1 cellular context compared by ENCODE assay signal in the genomic region with DNA sequence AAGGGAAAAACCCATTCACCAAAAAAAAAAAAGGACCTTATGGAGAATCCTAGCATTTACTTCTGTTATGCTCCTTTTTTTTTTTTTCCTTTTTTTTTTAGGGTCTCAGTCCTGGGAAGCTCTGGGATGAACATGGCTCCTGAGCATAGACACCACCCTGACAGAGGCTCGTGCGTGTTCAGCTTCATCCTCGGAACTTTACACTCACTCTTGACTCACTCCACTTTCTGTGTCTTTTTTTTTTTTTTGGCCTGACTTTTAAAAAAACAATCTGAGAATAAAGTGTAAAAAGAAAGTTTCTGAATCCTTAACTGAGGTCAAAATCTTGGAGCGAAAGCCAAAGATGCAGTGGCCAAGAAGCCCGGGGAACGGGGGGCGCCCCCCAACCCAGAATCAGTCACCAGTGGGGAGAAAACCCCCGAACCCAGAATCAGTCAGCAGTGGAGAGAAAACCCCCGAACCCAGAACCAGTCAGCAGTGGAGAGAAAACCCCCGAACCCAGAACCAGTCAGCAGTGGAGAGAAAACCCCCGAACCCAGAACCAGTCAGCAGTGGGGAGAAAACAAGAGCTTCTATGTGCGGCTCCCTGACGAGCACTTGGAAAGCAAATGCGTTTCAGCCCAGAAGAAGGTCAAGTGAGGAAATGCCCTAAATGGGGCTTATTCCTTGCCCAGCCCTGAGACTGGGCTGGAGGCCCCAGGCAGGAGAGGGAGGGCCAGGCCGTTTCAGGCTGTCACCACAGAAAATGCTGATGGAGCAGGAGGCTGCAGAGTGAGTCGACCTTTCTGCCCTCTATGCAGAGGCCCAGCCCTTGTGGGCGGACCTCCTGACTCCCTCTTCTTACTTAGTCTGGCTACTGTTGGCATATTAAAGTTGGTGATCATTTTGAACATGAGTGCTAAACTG.
TF ChIP-seq lines count a peak whose summit lies in the region.

No MANE protein-coding gene starts in this region.

TF ChIP-seq in GM23338, 12 proteins besides CTCF, POLR2A, EP300 and RAD21 (continued from another document):
- TF ChIP-seq, protein P1, sequence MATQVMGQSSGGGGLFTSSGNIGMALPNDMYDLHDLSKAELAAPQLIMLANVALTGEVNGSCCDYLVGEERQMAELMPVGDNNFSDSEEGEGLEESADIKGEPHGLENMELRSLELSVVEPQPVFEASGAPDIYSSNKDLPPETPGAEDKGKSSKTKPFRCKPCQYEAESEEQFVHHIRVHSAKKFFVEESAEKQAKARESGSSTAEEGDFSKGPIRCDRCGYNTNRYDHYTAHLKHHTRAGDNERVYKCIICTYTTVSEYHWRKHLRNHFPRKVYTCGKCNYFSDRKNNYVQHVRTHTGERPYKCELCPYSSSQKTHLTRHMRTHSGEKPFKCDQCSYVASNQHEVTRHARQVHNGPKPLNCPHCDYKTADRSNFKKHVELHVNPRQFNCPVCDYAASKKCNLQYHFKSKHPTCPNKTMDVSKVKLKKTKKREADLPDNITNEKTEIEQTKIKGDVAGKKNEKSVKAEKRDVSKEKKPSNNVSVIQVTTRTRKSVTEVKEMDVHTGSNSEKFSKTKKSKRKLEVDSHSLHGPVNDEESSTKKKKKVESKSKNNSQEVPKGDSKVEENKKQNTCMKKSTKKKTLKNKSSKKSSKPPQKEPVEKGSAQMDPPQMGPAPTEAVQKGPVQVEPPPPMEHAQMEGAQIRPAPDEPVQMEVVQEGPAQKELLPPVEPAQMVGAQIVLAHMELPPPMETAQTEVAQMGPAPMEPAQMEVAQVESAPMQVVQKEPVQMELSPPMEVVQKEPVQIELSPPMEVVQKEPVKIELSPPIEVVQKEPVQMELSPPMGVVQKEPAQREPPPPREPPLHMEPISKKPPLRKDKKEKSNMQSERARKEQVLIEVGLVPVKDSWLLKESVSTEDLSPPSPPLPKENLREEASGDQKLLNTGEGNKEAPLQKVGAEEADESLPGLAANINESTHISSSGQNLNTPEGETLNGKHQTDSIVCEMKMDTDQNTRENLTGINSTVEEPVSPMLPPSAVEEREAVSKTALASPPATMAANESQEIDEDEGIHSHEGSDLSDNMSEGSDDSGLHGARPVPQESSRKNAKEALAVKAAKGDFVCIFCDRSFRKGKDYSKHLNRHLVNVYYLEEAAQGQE (IDR thresholded peaks at IDR 0.05; ENCODE audit: unreplicated experiment), result no peak
- TF ChIP-seq EZH2 (IDR thresholded peaks at IDR 0.05; ENCODE audit: low read depth, unreplicated experiment), result no peak
- TF ChIP-seq NANOG (IDR thresholded peaks at IDR 0.05; ENCODE audit: borderline replicate concordance), result no peak
- TF ChIP-seq JUNB (IDR thresholded peaks at IDR 0.05; ENCODE audit: unreplicated experiment), result no peak
